ENCODE assay signal across 31 cellular contexts in genomic region chr15:75828429-75828828, GRCh38.
"Had no signal": no experiment of that assay in that cellular context is flagged by ENCODE, and none has a peak within 500 bp of the region (broad histone marks: within the 10 kb centered on the region; RNA-seq: fewer than 3 reads in every experiment).

No MANE protein-coding gene starts in this region.

- FAIRE-seq: endometrium, endothelial cell of umbilical vein had no signal

- H3K4me1 Mint-ChIP-seq: activated CD4-positive, alpha-beta T cell treated with anti-CD3 and anti-CD28 coated beads for 36 hours had no signal

- H3K4me3 Mint-ChIP-seq: activated CD4-positive, alpha-beta memory T cell treated with anti-CD3 and anti-CD28 coated beads for 36 hours; activated CD4-positive, alpha-beta T cell treated with anti-CD3 and anti-CD28 coated beads for 36 hours; activated CD4-positive, alpha-beta T cell treated with anti-CD3 and anti-CD28 coated beads, Interleukin-2, amount 10 ng/mL, durations not matched to agents 24 days and 14 days; activated CD8-positive, alpha-beta T cell treated with anti-CD3 and anti-CD28 coated beads, Interleukin-2, amount 10 ng/mL, durations not matched to agents 7 days and 5 days; activated naive CD8-positive, alpha-beta T cell; activated T-cell treated with anti-CD3 and anti-CD28 coated beads, Interleukin-2, amount 50 U/mL, for 24 hours; activated T-cell treated with anti-CD3 and anti-CD28 coated beads, Interleukin-2, amount 50 U/mL, for 72 hours; T-helper 17 cell; T-helper 2 cell treated with Interferon-gamma antibody and Interleukin-4, amounts not matched to agents 5 μg/mL and 100 μg/mL, for 36 hours had no signal

- H3K27me3 ChIP-seq: body of pancreas, cardiac muscle cell, colonic mucosa had no signal

- H3K27ac Mint-ChIP-seq: activated CD4-positive, alpha-beta memory T cell treated with anti-CD3 and anti-CD28 coated beads for 36 hours; activated CD4-positive, alpha-beta T cell treated with anti-CD3 and anti-CD28 coated beads for 36 hours; activated CD4-positive, alpha-beta T cell treated with anti-CD3 and anti-CD28 coated beads, Interleukin-2, amount 10 ng/mL, durations not matched to agents 24 days and 14 days; activated CD8-positive, alpha-beta T cell treated with anti-CD3 and anti-CD28 coated beads, Interleukin-2, amount 10 ng/mL, durations not matched to agents 7 days and 5 days; activated naive CD8-positive, alpha-beta T cell; activated T-cell treated with anti-CD3 and anti-CD28 coated beads, Interleukin-2, amount 50 U/mL, for 24 hours; activated T-cell treated with anti-CD3 and anti-CD28 coated beads, Interleukin-2, amount 50 U/mL, for 72 hours; T-helper 17 cell; T-helper 2 cell treated with Interferon-gamma antibody and Interleukin-4, amounts not matched to agents 5 μg/mL and 100 μg/mL, for 36 hours had no signal

- H3K4me3 ChIP-seq: body of pancreas, cardiac muscle cell, colonic mucosa, gastroesophageal sphincter had no signal

- H3K36me3 ChIP-seq: cardiac muscle cell, colonic mucosa, gastroesophageal sphincter had no signal

- H3K9me3 ChIP-seq: body of pancreas, colonic mucosa, gastroesophageal sphincter had no signal

- H3K27ac ChIP-seq: body of pancreas, cardiac muscle cell, colonic mucosa, gastroesophageal sphincter had no signal

- DNase-seq: activated CD4-positive, alpha-beta memory T cell treated with anti-CD3 and anti-CD28 coated beads for 36 hours; activated CD4-positive, alpha-beta T cell treated with anti-CD3 and anti-CD28 coated beads for 36 hours; activated CD4-positive, alpha-beta T cell treated with anti-CD3 and anti-CD28 coated beads, Interleukin-2, amount 10 ng/mL, durations not matched to agents 24 days and 14 days; activated CD4-positive, CD25-positive, alpha-beta regulatory T cell; activated CD4-positive, CD25-positive, alpha-beta regulatory T cell treated with anti-CD3 and anti-CD28 coated beads, Interleukin-2, amount 50 U/mL, for 72 hours; activated CD8-positive, alpha-beta memory T cell treated with anti-CD3 and anti-CD28 coated beads, Interleukin-2, amount 50 U/mL, for 48 hours; activated CD8-positive, alpha-beta T cell treated with anti-CD3 and anti-CD28 coated beads, Interleukin-2, amount 10 ng/mL, durations not matched to agents 7 days and 5 days; activated effector memory CD4-positive, alpha-beta T cell treated with Interleukin-2 at 50 U/mL for 16 hours; activated gamma-delta T cell treated with Interleukin-2 at 50 U/mL for 16 hours; activated naive CD4-positive, alpha-beta T cell treated with anti-CD3 and anti-CD28 coated beads, Interleukin-2, amount 50 U/mL, for 16 hours; activated naive CD4-positive, alpha-beta T cell treated with Interleukin-2 at 50 U/mL for 16 hours; activated T-cell treated with anti-CD3 and anti-CD28 coated beads for 4 hours; activated T-cell treated with anti-CD3 and anti-CD28 coated beads, Interleukin-2, amount 50 U/mL, for 24 hours; activated T-cell treated with anti-CD3 and anti-CD28 coated beads, Interleukin-2, amount 50 U/mL, for 72 hours; amniotic stem cell; anterior cingulate cortex; body of pancreas; central memory CD4-positive, alpha-beta T cell; cerebellar nuclear complex; colonic mucosa; effector CD8-positive, alpha-beta T cell; foreskin melanocyte; T-helper 1 cell; T-helper 17 cell; T1000 had no signal

- H3K36me3 Mint-ChIP-seq: activated CD4-positive, alpha-beta memory T cell treated with anti-CD3 and anti-CD28 coated beads for 36 hours; activated naive CD8-positive, alpha-beta T cell had no signal

- H3K27me3 Mint-ChIP-seq: activated naive CD8-positive, alpha-beta T cell; activated T-cell treated with anti-CD3 and anti-CD28 coated beads, Interleukin-2, amount 50 U/mL, for 24 hours had no signal

- ATAC-seq: activated CD4-positive, alpha-beta T cell treated with anti-CD3 and anti-CD28 coated beads for 36 hours; activated CD8-positive, alpha-beta T cell treated with anti-CD3 and anti-CD28 coated beads, Interleukin-2, amount 10 ng/mL, durations not matched to agents 7 days and 5 days; activated T-cell treated with anti-CD3 and anti-CD28 coated beads, Interleukin-2, amount 50 U/mL, for 72 hours; body of pancreas; gastroesophageal sphincter; T-helper 17 cell had no signal

- H3K9me3 Mint-ChIP-seq: activated CD4-positive, alpha-beta memory T cell treated with anti-CD3 and anti-CD28 coated beads for 36 hours; activated CD4-positive, alpha-beta T cell treated with anti-CD3 and anti-CD28 coated beads, Interleukin-2, amount 10 ng/mL, durations not matched to agents 24 days and 14 days; activated T-cell treated with anti-CD3 and anti-CD28 coated beads, Interleukin-2, amount 50 U/mL, for 24 hours; activated T-cell treated with anti-CD3 and anti-CD28 coated beads, Interleukin-2, amount 50 U/mL, for 72 hours; T-helper 2 cell treated with Interferon-gamma antibody and Interleukin-4, amounts not matched to agents 5 μg/mL and 100 μg/mL, for 36 hours had no signal

- H3K4me1 ChIP-seq: body of pancreas, colonic mucosa, gastroesophageal sphincter had no signal
